In the genomic region with DNA sequence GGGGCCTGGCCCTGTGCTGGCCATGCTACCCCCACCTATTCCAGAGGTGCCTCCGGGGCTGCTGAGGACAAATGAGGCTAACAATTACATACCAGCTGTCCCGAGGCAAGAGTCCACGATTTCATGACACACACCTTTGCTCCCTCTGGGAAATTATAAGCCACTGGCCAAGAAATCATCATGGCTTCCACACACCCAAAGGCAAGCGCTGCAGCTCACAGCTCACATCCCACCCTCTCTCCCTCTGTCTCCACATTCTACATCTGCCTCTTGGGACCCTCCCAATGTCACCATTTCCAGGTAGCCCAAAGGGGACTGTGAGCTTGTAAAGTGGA, we compare ENCODE assay signal across 9 cellular contexts.
DNase-seq lines count a peak whose midpoint lies in the region; ATAC-seq and TF ChIP-seq lines count a peak whose summit lies in the region.
"Had no signal": no experiment of that assay in that cellular context is flagged by ENCODE, and none has a peak within 500 bp of the region (broad histone marks: within the 10 kb centered on the region; RNA-seq: fewer than 3 reads in every experiment).

No MANE protein-coding gene starts in this region.

- no peak for DNase-seq in activated naive CD4-positive, alpha-beta T cell treated with anti-CD3 and anti-CD28 coated beads for 36 hours
- no peak for DNase-seq in activated naive CD4-positive, alpha-beta T cell treated with Interleukin-2 at 50 U/mL for 16 hours
- no peak for DNase-seq in activated naive CD4-positive, alpha-beta T cell treated with anti-CD3 and anti-CD28 coated beads, Interleukin-2, amount 50 U/mL, for 72 hours (ENCODE audit: low spot score in 2 of 2)
- DNase-seq in thoracic aorta (ENCODE audit: low spot score) (no peak), LoVo (ENCODE audit: low spot score) (no peak)
- DNase-seq: stimulated activated CD4-positive, alpha-beta T cell treated with anti-CD3 and anti-CD28 coated beads, Interleukin-2, amount 100 ng/mL, for 48 hours had no signal

- H3K4me1 ChIP-seq in muscle layer of colon (ENCODE audit: insufficient read depth, low read length) (peaks cover 95% of the 10 kb centered on the region), thoracic aorta (ENCODE audit: control insufficient read depth in 1 of 2, low read depth in 2 of 2) (peaks cover 33 to 54% of the 10 kb centered on the region in 2 donors)

- peaks cover 9% of the 10 kb centered on the region for H3K27me3 Mint-ChIP-seq in activated naive CD4-positive, alpha-beta T cell treated with anti-CD3 and anti-CD28 coated beads for 36 hours (ENCODE audit: low read depth)

- H3K4me3 Mint-ChIP-seq in activated naive CD4-positive, alpha-beta T cell treated with anti-CD3 and anti-CD28 coated beads for 36 hours: peak overlapping the region; percentile 71

- ATAC-seq in activated naive CD4-positive, alpha-beta T cell treated with anti-CD3 and anti-CD28 coated beads, Interleukin-2, amount 50 U/mL, for 72 hours: no peak
- no peak for ATAC-seq in thoracic aorta (ENCODE audit: insufficient number of reproducible peaks, low FRiP score, low read depth)
- ATAC-seq in GM18870 (IDR thresholded peaks at IDR 0.05; ENCODE audit: unreplicated experiment): no peak
- ATAC-seq in HG02852 (IDR thresholded peaks at IDR 0.05; ENCODE audit: unreplicated experiment): no peak

- H3K4me3 ChIP-seq in muscle layer of colon (ENCODE audit: low read depth in 1 of 2, low read length in 2 of 2): no peak overlapping the region
- no peak overlapping the region for H3K4me3 ChIP-seq in thoracic aorta

- H3K4me1 Mint-ChIP-seq in activated naive CD4-positive, alpha-beta T cell treated with anti-CD3 and anti-CD28 coated beads for 36 hours (ENCODE audit: low read depth): peaks cover 75% of the 10 kb centered on the region

- H3K27ac ChIP-seq in muscle layer of colon (ENCODE audit: low read depth, low read length): peak overlapping the region; percentile 43
- peak overlapping the region; percentile 86 to 89 for H3K27ac ChIP-seq in thoracic aorta

- no peaks in the 10 kb centered on the region for H3K9me3 ChIP-seq in muscle layer of colon (ENCODE audit: low read length)
- no peaks in the 10 kb centered on the region for H3K9me3 ChIP-seq in thoracic aorta

- TF ChIP-seq CTCF in thoracic aorta (IDR thresholded peaks at IDR 0.05): no peak

- no peaks in the 10 kb centered on the region for H3K9me3 Mint-ChIP-seq in activated naive CD4-positive, alpha-beta T cell treated with anti-CD3 and anti-CD28 coated beads for 36 hours
- H3K9me3 Mint-ChIP-seq in activated naive CD4-positive, alpha-beta T cell treated with anti-CD3 and anti-CD28 coated beads, Interleukin-2, amount 50 U/mL, for 72 hours: no peaks in the 10 kb centered on the region

- H3K9ac ChIP-seq in muscle layer of colon (ENCODE audit: low read length): peak overlapping the region; percentile 5

- intact Hi-C loops in activated naive CD4-positive, alpha-beta T cell treated with anti-CD3 and anti-CD28 coated beads for 36 hours (cut with micrococcal nuclease): loop anchor here (5.0 to 10.0 kb wide), 2 partner anchors 661 to 758 kb away; a partner anchor contains a TSS

- H3K27ac Mint-ChIP-seq in activated naive CD4-positive, alpha-beta T cell treated with anti-CD3 and anti-CD28 coated beads for 36 hours: peak overlapping the region; percentile 91
- H3K27ac Mint-ChIP-seq in activated naive CD4-positive, alpha-beta T cell treated with anti-CD3 and anti-CD28 coated beads, Interleukin-2, amount 50 U/mL, for 72 hours: peak overlapping the region; percentile 97 to 98

- H3K27me3 ChIP-seq in muscle layer of colon (ENCODE audit: control insufficient read depth in 1 of 2, insufficient read depth in 2 of 2, low read length in 2 of 2) (no peaks in the 10 kb centered on the region), thoracic aorta (replicated peaks; ENCODE audit: insufficient read depth) (no peaks in the 10 kb centered on the region)

- peaks cover under 1% of the 10 kb centered on the region for H3K36me3 Mint-ChIP-seq in activated naive CD4-positive, alpha-beta T cell treated with anti-CD3 and anti-CD28 coated beads for 36 hours (ENCODE audit: low read depth)
- peaks cover 9 to 12% of the 10 kb centered on the region in 2 donors for H3K36me3 Mint-ChIP-seq in activated naive CD4-positive, alpha-beta T cell treated with anti-CD3 and anti-CD28 coated beads, Interleukin-2, amount 50 U/mL, for 72 hours

- CTCF ChIA-PET in activated naive CD4-positive, alpha-beta T cell treated with anti-CD3 and anti-CD28 coated beads for 36 hours (lab: Charles Lee): interaction anchor here (0.9 to 2.5 kb wide), 12 partner anchors 11 to 177 kb away, joined by 3 to 10 read pairs (median 3); no protein-coding TSS in a partner anchor

- H3K36me3 ChIP-seq in muscle layer of colon (ENCODE audit: insufficient read depth, low read length) (no peaks in the 10 kb centered on the region), thoracic aorta (no peaks in the 10 kb centered on the region)
